ENCODE assay signal across 13 cellular contexts in the genomic region with DNA sequence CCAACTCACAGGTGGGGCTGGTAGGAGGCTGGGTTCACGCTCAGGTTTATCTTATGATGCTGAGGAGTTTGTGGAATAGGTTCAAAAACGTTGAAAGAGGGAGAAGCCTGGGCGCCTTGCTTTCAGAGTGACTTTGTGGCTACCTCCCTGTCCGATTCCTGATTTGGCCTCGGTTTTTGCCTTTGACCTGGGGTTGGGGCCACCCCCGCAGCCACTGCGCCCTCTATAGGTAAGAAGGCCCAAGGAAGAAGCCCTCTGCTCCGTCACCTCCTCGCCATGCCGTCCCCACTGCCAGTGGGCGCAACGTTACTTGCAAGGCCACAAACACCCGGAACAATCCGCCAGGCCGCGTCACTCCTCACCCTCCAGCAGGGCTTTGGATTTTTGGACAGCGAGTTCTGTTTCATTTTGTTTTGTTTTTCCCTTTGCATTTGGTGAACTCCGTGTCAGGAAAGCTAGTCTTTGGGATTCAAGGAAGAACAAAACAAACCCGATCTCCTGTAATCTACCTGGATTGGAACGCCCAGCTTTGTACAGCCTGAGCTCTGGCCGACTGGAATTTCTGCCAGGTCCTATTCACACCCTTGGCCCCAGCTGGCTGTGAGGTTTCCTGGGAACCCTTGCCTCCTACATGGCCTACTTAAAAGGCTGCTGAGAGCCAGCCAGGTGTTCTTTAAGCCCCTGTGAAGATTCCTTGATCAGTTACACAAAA.
DNase-seq lines count a peak whose midpoint lies in the region; ATAC-seq and TF ChIP-seq lines count a peak whose summit lies in the region.
"Had no signal": no experiment of that assay in that cellular context is flagged by ENCODE, and none has a peak within 500 bp of the region (broad histone marks: within the 10 kb centered on the region; RNA-seq: fewer than 3 reads in every experiment).

No MANE protein-coding gene starts in this region.

- no peaks in the 10 kb centered on the region for H3K27me3 ChIP-seq in Loucy (ENCODE audit: insufficient read depth, low read length, poor library complexity, severe bottlenecking)

- H3K36me3 ChIP-seq in Loucy (ENCODE audit: insufficient read depth, low read length) = no peaks in the 10 kb centered on the region

- H3K4me3 Mint-ChIP-seq in activated CD8-positive, alpha-beta T cell treated with anti-CD3 and anti-CD28 coated beads for 36 hours = no peak overlapping the region
- no peak overlapping the region for H3K4me3 Mint-ChIP-seq in activated CD8-positive, alpha-beta T cell treated with anti-CD3 and anti-CD28 coated beads, Interleukin-2, amount 10 ng/mL, durations not matched to agents 7 days and 5 days
- no peak overlapping the region for H3K4me3 Mint-ChIP-seq in endothelial cell (ENCODE audit: unreplicated experiment)
- no peak overlapping the region for H3K4me3 Mint-ChIP-seq in stimulated activated effector memory CD8-positive, alpha-beta T cell treated with anti-CD3 and anti-CD28 coated beads, Interleukin-12 subunit alpha, Interleukin-12 subunit beta, amount 100 ng/mL, for 72 hours
- H3K4me3 Mint-ChIP-seq: nephron had no signal

- H3K9me3 Mint-ChIP-seq in activated CD8-positive, alpha-beta T cell treated with anti-CD3 and anti-CD28 coated beads for 36 hours = no peaks in the 10 kb centered on the region
- H3K9me3 Mint-ChIP-seq in activated CD8-positive, alpha-beta T cell treated with anti-CD3 and anti-CD28 coated beads, Interleukin-2, amount 10 ng/mL, durations not matched to agents 7 days and 5 days (ENCODE audit: insufficient read depth) = no peaks in the 10 kb centered on the region
- no peaks in the 10 kb centered on the region for H3K9me3 Mint-ChIP-seq in endothelial cell (ENCODE audit: unreplicated experiment)
- H3K9me3 Mint-ChIP-seq in stimulated activated effector memory CD8-positive, alpha-beta T cell treated with anti-CD3 and anti-CD28 coated beads, Interleukin-12 subunit alpha, Interleukin-12 subunit beta, amount 100 ng/mL, for 72 hours = no peaks in the 10 kb centered on the region
- H3K9me3 Mint-ChIP-seq: nephron had no signal

- H2AFZ ChIP-seq in Loucy (ENCODE audit: low read length) = no peak overlapping the region

- CTCF ChIA-PET in activated CD8-positive, alpha-beta T cell treated with anti-CD3 and anti-CD28 coated beads for 36 hours (lab: Charles Lee) = interaction anchor here (1.1 to 1.3 kb wide), 4 partner anchors 10 to 132 kb away, joined by 3 to 4 read pairs (median 4); no protein-coding TSS in a partner anchor
- CTCF ChIA-PET in activated CD8-positive, alpha-beta T cell treated with anti-CD3 and anti-CD28 coated beads, Interleukin-2, amount 10 ng/mL, durations not matched to agents 7 days and 5 days (lab: Charles Lee) = interaction anchor here (1.0 to 1.8 kb wide), 4 partner anchors 9 to 233 kb away, joined by 3 to 4 read pairs (median 4); no protein-coding TSS in a partner anchor

- H3K4me1 Mint-ChIP-seq in activated CD8-positive, alpha-beta T cell treated with anti-CD3 and anti-CD28 coated beads for 36 hours (ENCODE audit: low read depth) = no peaks in the 10 kb centered on the region
- peaks cover 3% of the 10 kb centered on the region for H3K4me1 Mint-ChIP-seq in activated CD8-positive, alpha-beta T cell treated with anti-CD3 and anti-CD28 coated beads, Interleukin-2, amount 10 ng/mL, durations not matched to agents 7 days and 5 days (ENCODE audit: low read depth)
- peaks cover 5% of the 10 kb centered on the region for H3K4me1 Mint-ChIP-seq in endothelial cell (ENCODE audit: unreplicated experiment)
- no peaks in the 10 kb centered on the region for H3K4me1 Mint-ChIP-seq in stimulated activated effector memory CD8-positive, alpha-beta T cell treated with anti-CD3 and anti-CD28 coated beads, Interleukin-12 subunit alpha, Interleukin-12 subunit beta, amount 100 ng/mL, for 72 hours

- H3K4me2 ChIP-seq in Loucy (ENCODE audit: low read depth, low read length, poor library complexity, severe bottlenecking) = no peak overlapping the region

- peak; percentile 26 for TF ChIP-seq CTCF in activated CD8-positive, alpha-beta T cell treated with anti-CD3 and anti-CD28 coated beads for 36 hours (IDR thresholded peaks at IDR 0.05)
- peak; percentile 61 for TF ChIP-seq CTCF in Loucy (conservative IDR thresholded peaks at IDR 0.05; ENCODE audit: low read length)
- TF ChIP-seq CTCF in endothelial cell (IDR thresholded peaks at IDR 0.05; ENCODE audit: unreplicated experiment) = peak; percentile 35

- H3K79me2 ChIP-seq in Loucy (ENCODE audit: insufficient read depth, low read length) = no peaks in the 10 kb centered on the region

- DNase-seq in activated CD8-positive, alpha-beta T cell treated with anti-CD3 and anti-CD28 coated beads for 36 hours = no peak
- no peak for DNase-seq in activated CD8-positive, alpha-beta T cell treated with anti-CD3 and anti-CD28 coated beads, Interleukin-2, amount 10 ng/mL, durations not matched to agents 7 days and 5 days
- DNase-seq in endothelial cell (ENCODE audit: low spot score) (peak; percentile 31), retina (peak; percentile 4), NCI-H1436 treated with DMSO at 0.1 percent for 48 hours (lab: John Stamatoyannopoulos, UW) (no peak)
- DNase-seq in stimulated activated effector memory CD8-positive, alpha-beta T cell treated with anti-CD3 and anti-CD28 coated beads, Interleukin-12 subunit alpha, Interleukin-12 subunit beta, amount 100 ng/mL, for 72 hours (ENCODE audit: low spot score in 2 of 2) = no peak
- DNase-seq: activated CD8-positive, alpha-beta memory T cell treated with anti-CD3 and anti-CD28 coated beads, Interleukin-2, amount 50 U/mL, for 48 hours; HCEC 1CT; hypothalamus; NCI-H2227 treated with DMSO at 0.1 percent for 48 hours had no signal

- H3K27me3 Mint-ChIP-seq in activated CD8-positive, alpha-beta T cell treated with anti-CD3 and anti-CD28 coated beads for 36 hours = no peaks in the 10 kb centered on the region
- no peaks in the 10 kb centered on the region for H3K27me3 Mint-ChIP-seq in activated CD8-positive, alpha-beta T cell treated with anti-CD3 and anti-CD28 coated beads, Interleukin-2, amount 10 ng/mL, durations not matched to agents 7 days and 5 days (ENCODE audit: low read depth)
- H3K27me3 Mint-ChIP-seq in endothelial cell (ENCODE audit: unreplicated experiment) = peaks cover 2% of the 10 kb centered on the region

- no peak for ATAC-seq in activated CD8-positive, alpha-beta T cell treated with anti-CD3 and anti-CD28 coated beads for 36 hours
- no peak for ATAC-seq in activated CD8-positive, alpha-beta T cell treated with anti-CD3 and anti-CD28 coated beads, Interleukin-2, amount 10 ng/mL, durations not matched to agents 7 days and 5 days
- no peak for ATAC-seq in HG03565 (IDR thresholded peaks at IDR 0.05; ENCODE audit: unreplicated experiment)
- ATAC-seq in stimulated activated effector memory CD8-positive, alpha-beta T cell treated with anti-CD3 and anti-CD28 coated beads, Interleukin-12 subunit alpha, Interleukin-12 subunit beta, amount 100 ng/mL, for 72 hours = no peak

- H3K9me2 ChIP-seq in Loucy (replicated peaks; ENCODE audit: low read depth, low read length) = no peaks in the 10 kb centered on the region

- H4K20me1 ChIP-seq in Loucy (ENCODE audit: insufficient read depth, low read length, poor library complexity, severe bottlenecking) = no peaks in the 10 kb centered on the region

- no peak overlapping the region for H3K27ac Mint-ChIP-seq in activated CD8-positive, alpha-beta T cell treated with anti-CD3 and anti-CD28 coated beads for 36 hours
- H3K27ac Mint-ChIP-seq in activated CD8-positive, alpha-beta T cell treated with anti-CD3 and anti-CD28 coated beads, Interleukin-2, amount 10 ng/mL, durations not matched to agents 7 days and 5 days = no peak overlapping the region
- no peak overlapping the region for H3K27ac Mint-ChIP-seq in endothelial cell (ENCODE audit: unreplicated experiment)
- H3K27ac Mint-ChIP-seq in stimulated activated effector memory CD8-positive, alpha-beta T cell treated with anti-CD3 and anti-CD28 coated beads, Interleukin-12 subunit alpha, Interleukin-12 subunit beta, amount 100 ng/mL, for 72 hours = no peak overlapping the region
- H3K27ac Mint-ChIP-seq: nephron had no signal

- no peaks in the 10 kb centered on the region for H3F3A ChIP-seq in Loucy (ENCODE audit: low read depth)

- H3K4me3 ChIP-seq in Loucy (ENCODE audit: low read length, poor library complexity, severe bottlenecking) = no peak overlapping the region

- H3K9me3 ChIP-seq in Loucy (ENCODE audit: insufficient read depth, low read depth, low read length) = no peaks in the 10 kb centered on the region

- intact Hi-C loops in activated CD8-positive, alpha-beta T cell treated with anti-CD3 and anti-CD28 coated beads for 36 hours (cut with micrococcal nuclease) = no loop called here

- H3K9ac ChIP-seq in Loucy (ENCODE audit: low read depth, low read length, poor library complexity, severe bottlenecking) = no peak overlapping the region

- POLR2A ChIA-PET in activated CD8-positive, alpha-beta T cell treated with anti-CD3 and anti-CD28 coated beads for 36 hours (lab: Charles Lee) = interaction anchor here (1.0 to 1.3 kb wide), 3 partner anchors 16 to 246 kb away, joined by 3 to 5 read pairs (median 3); partner anchors contain the start of gene CBX8
- POLR2A ChIA-PET in activated CD8-positive, alpha-beta T cell treated with anti-CD3 and anti-CD28 coated beads, Interleukin-2, amount 10 ng/mL, durations not matched to agents 7 days and 5 days (lab: Charles Lee) = interaction anchor here (0.7 kb wide), 1 partner anchor 196 kb away, joined by 3 read pairs; no protein-coding TSS in a partner anchor

- no peaks in the 10 kb centered on the region for H3K36me3 Mint-ChIP-seq in activated CD8-positive, alpha-beta T cell treated with anti-CD3 and anti-CD28 coated beads for 36 hours (ENCODE audit: low read depth)
- H3K36me3 Mint-ChIP-seq in activated CD8-positive, alpha-beta T cell treated with anti-CD3 and anti-CD28 coated beads, Interleukin-2, amount 10 ng/mL, durations not matched to agents 7 days and 5 days (ENCODE audit: low read depth) = no peaks in the 10 kb centered on the region
- H3K36me3 Mint-ChIP-seq in endothelial cell (ENCODE audit: low read depth, unreplicated experiment) = peaks cover 17% of the 10 kb centered on the region
- no peaks in the 10 kb centered on the region for H3K36me3 Mint-ChIP-seq in stimulated activated effector memory CD8-positive, alpha-beta T cell treated with anti-CD3 and anti-CD28 coated beads, Interleukin-12 subunit alpha, Interleukin-12 subunit beta, amount 100 ng/mL, for 72 hours

- no peaks in the 10 kb centered on the region for H3K4me1 ChIP-seq in Loucy (ENCODE audit: insufficient read depth, low read length, poor library complexity, severe bottlenecking)

Comparison
In these comparisons a context has a peak if more than half of its experiments do, and no peak if none do; other contexts are left out.
1. DNase-seq: peak in endothelial cell (single experiment) and retina (single experiment); none in activated CD8-positive, alpha-beta T cell treated with anti-CD3 and anti-CD28 coated beads for 36 hours (single experiment), activated CD8-positive, alpha-beta T cell treated with anti-CD3 and anti-CD28 coated beads, Interleukin-2, amount 10 ng/mL, durations not matched to agents 7 days and 5 days (single experiment), NCI-H1436 treated with DMSO at 0.1 percent for 48 hours (single experiment) and stimulated activated effector memory CD8-positive, alpha-beta T cell treated with anti-CD3 and anti-CD28 coated beads, Interleukin-12 subunit alpha, Interleukin-12 subunit beta, amount 100 ng/mL, for 72 hours (0 of 2).
2. Peak in every context shown above with its lines, with median percentiles within 50 percentile points of each other: CTCF ChIP-seq.